In genomic region chr5:166123698-166124097, GRCh38 we compare ENCODE assay signal across 21 cellular contexts.
"Had no signal": no experiment of that assay in that cellular context is flagged by ENCODE, and none has a peak within 500 bp of the region (broad histone marks: within the 10 kb centered on the region; RNA-seq: fewer than 3 reads in every experiment).

No MANE protein-coding gene starts in this region.

- FAIRE-seq: frontal cortex had no signal

- H3K9me3 ChIP-seq: prostate gland, right lobe of liver, tibial artery, upper lobe of left lung, vagina had no signal

- DNase-seq: cortex of kidney; dorsolateral prefrontal cortex; effector CD8-positive, alpha-beta T cell; left colon; left ventricle myocardium superior; mesenchymal stem cell; midbrain; right lobe of liver; spleen; stimulated activated CD4-positive, alpha-beta T cell treated with anti-CD3 and anti-CD28 coated beads, Interleukin-15, amount 100 ng/mL, for 24 hours; stimulated activated CD4-positive, alpha-beta T cell treated with anti-CD3 and anti-CD28 coated beads, Interleukin-1b, Interleukin-23, amount 100 ng/mL, for 48 hours; stimulated activated CD4-positive, alpha-beta T cell treated with anti-CD3 and anti-CD28 coated beads, Interleukin-4, amount 100 ng/mL, for 24 hours; tibial artery; upper lobe of left lung had no signal

- H3K36me3 Mint-ChIP-seq: natural killer cell treated with Interleukin-12 subunit alpha and Interleukin-12 subunit beta and Interleukin-15 and Interleukin-18, amount 100 ng/mL, for 72 hours; stimulated activated memory B cell treated with anti-CD40 and anti-IgM and Interleukin-4, amounts not matched to agents 10 μg/mL and 1 μg/mL and 100 μg/mL, for 72 hours had no signal

- H3K4me1 Mint-ChIP-seq: stimulated activated memory B cell treated with anti-CD40 and anti-IgM and Interleukin-4, amounts not matched to agents 10 μg/mL and 1 μg/mL and 100 μg/mL, for 72 hours had no signal

- H3K4me3 ChIP-seq: dorsolateral prefrontal cortex, lung, prostate gland, right lobe of liver, spleen, tibial artery, upper lobe of left lung, vagina had no signal

- H3K27ac Mint-ChIP-seq: natural killer cell treated with Interleukin-12 subunit alpha and Interleukin-12 subunit beta and Interleukin-15 and Interleukin-18, amount 100 ng/mL, for 72 hours; stimulated activated memory B cell treated with anti-CD40 and anti-IgM and Interleukin-4, amounts not matched to agents 10 μg/mL and 1 μg/mL and 100 μg/mL, for 72 hours; stimulated activated naive CD8-positive, alpha-beta T cell treated with anti-CD3 and anti-CD28 coated beads, Interleukin-15, Interleukin-2, amounts not matched to agents 100 ng/mL and 50 ng/mL, for 24 hours had no signal

- H3K9me3 Mint-ChIP-seq: stimulated activated memory B cell treated with anti-CD40 and anti-IgM and Interleukin-4, amounts not matched to agents 10 μg/mL and 1 μg/mL and 100 μg/mL, for 72 hours had no signal

- H3K27me3 ChIP-seq: right lobe of liver, spleen, tibial artery, upper lobe of left lung, vagina had no signal

- H3K4me3 Mint-ChIP-seq: natural killer cell treated with Interleukin-12 subunit alpha and Interleukin-12 subunit beta and Interleukin-15 and Interleukin-18, amount 100 ng/mL, for 72 hours; stimulated activated memory B cell treated with anti-CD40 and anti-IgM and Interleukin-4, amounts not matched to agents 10 μg/mL and 1 μg/mL and 100 μg/mL, for 72 hours; stimulated activated naive CD8-positive, alpha-beta T cell treated with anti-CD3 and anti-CD28 coated beads, Interleukin-15, Interleukin-2, amounts not matched to agents 100 ng/mL and 50 ng/mL, for 24 hours had no signal

- H3K36me3 ChIP-seq: prostate gland, right lobe of liver, spleen, tibial artery, upper lobe of left lung, vagina had no signal

- H3K27me3 Mint-ChIP-seq: natural killer cell treated with Interleukin-12 subunit alpha and Interleukin-12 subunit beta and Interleukin-15 and Interleukin-18, amount 100 ng/mL, for 72 hours; stimulated activated memory B cell treated with anti-CD40 and anti-IgM and Interleukin-4, amounts not matched to agents 10 μg/mL and 1 μg/mL and 100 μg/mL, for 72 hours; stimulated activated naive CD8-positive, alpha-beta T cell treated with anti-CD3 and anti-CD28 coated beads, Interleukin-15, Interleukin-2, amounts not matched to agents 100 ng/mL and 50 ng/mL, for 24 hours had no signal
